18 cellular contexts compared by ENCODE assay signal in genomic region chr4:86660407-86660806, GRCh38.
DNase-seq lines count a peak whose midpoint lies in the region; ATAC-seq, FAIRE-seq and TF ChIP-seq lines count a peak whose summit lies in the region.
"Had no signal": no experiment of that assay in that cellular context is flagged by ENCODE, and none has a peak within 500 bp of the region (broad histone marks: within the 10 kb centered on the region; RNA-seq: fewer than 3 reads in every experiment).

No MANE protein-coding gene starts in this region.

- intact Hi-C loops in esophagus squamous epithelium (cut with DNase I), result no loop called here

- H3K4me3 ChIP-seq in RWPE2 (ENCODE audit: severe bottlenecking) (no peak overlapping the region), bronchial epithelial cell (ENCODE audit: low read depth, low read length) (no peak overlapping the region), esophagus squamous epithelium (no peak overlapping the region), small intestine (ENCODE audit: low read depth in 1 of 2, low read length in 2 of 2) (no peak overlapping the region)
- H3K4me3 ChIP-seq: GM23338 had no signal

- H3K36me3 ChIP-seq in RWPE2 (ENCODE audit: low read depth), result no peaks in the 10 kb centered on the region; the same call in 1 of the 2 replicates
- peaks cover 1% of the 10 kb centered on the region for H3K36me3 ChIP-seq in bronchial epithelial cell (ENCODE audit: control insufficient read depth, insufficient read depth, low read length)
- peaks cover 0 to 17% (median 0%) of the 10 kb centered on the region in 3 donors for H3K36me3 ChIP-seq in esophagus squamous epithelium
- no peaks in the 10 kb centered on the region for H3K36me3 ChIP-seq in small intestine (ENCODE audit: control insufficient read depth in 2 of 2, insufficient read depth in 2 of 2, low read length in 2 of 2)

- peak; percentile 36; the same call in 1 of the 3 replicates for ATAC-seq in RWPE2 (ENCODE audit: low read depth)
- no peak for ATAC-seq in GM18870 (IDR thresholded peaks at IDR 0.05; ENCODE audit: unreplicated experiment)
- ATAC-seq: GM23338 had no signal

- 31 to 68% methylated on average over 2 of the region's 2 CpGs for WGBS in esophagus squamous epithelium, 2 donors
- 76 to 91% (median 86%) methylated on average over 2 of the region's 2 CpGs for WGBS in small intestine, 3 donors

- H3K27me3 ChIP-seq in RWPE2 (ENCODE audit: insufficient read depth, poor library complexity, severe bottlenecking) (no peaks in the 10 kb centered on the region), bronchial epithelial cell (ENCODE audit: control insufficient read depth, insufficient read depth, low read length) (no peaks in the 10 kb centered on the region), esophagus squamous epithelium (no peaks in the 10 kb centered on the region), small intestine (ENCODE audit: control insufficient read depth in 2 of 2, insufficient read depth in 2 of 2, low read length in 2 of 2) (no peaks in the 10 kb centered on the region)

- DNase-seq in RWPE2 (ENCODE audit: low spot score), result no peak
- peak; percentile 90 for DNase-seq in bronchial epithelial cell (ENCODE audit: low read depth)
- DNase-seq in esophagus squamous epithelium (lab: John Stamatoyannopoulos, UW), result no peak
- no peak for DNase-seq in small intestine
- no peak for DNase-seq in NCI-H187 treated with DMSO at 0.1 percent for 48 hours (lab: John Stamatoyannopoulos, UW)
- DNase-seq in hepatic stellate cell (ENCODE audit: low spot score), result no peak
- DNase-seq: AML-193; Caco-2; CD4-positive, alpha-beta T cell; HCEC 1CT had no signal

- no peak for TF ChIP-seq POLR2A in esophagus squamous epithelium (IDR thresholded peaks at IDR 0.05)

- H3K9me3 ChIP-seq in RWPE2 (ENCODE audit: severe bottlenecking), result no peaks in the 10 kb centered on the region
- H3K9me3 ChIP-seq in esophagus squamous epithelium, result no peaks in the 10 kb centered on the region
- H3K9me3 ChIP-seq in small intestine (ENCODE audit: control insufficient read depth, low read depth), result no peaks in the 10 kb centered on the region
- H3K9me3 ChIP-seq: Caco-2 had no signal

- no peak for FAIRE-seq in bronchial epithelial cell (lab: Jason Lieb, UNC)
- FAIRE-seq in small intestine (lab: Jason Lieb, UNC), result peak; percentile 62
- FAIRE-seq: A204.1, G401.6, GM12891, H54 had no signal

- TF ChIP-seq CTCF in RWPE2 (IDR thresholded peaks at IDR 0.05; ENCODE audit: poor library complexity, severe bottlenecking) (no peak), bronchial epithelial cell (IDR thresholded peaks at IDR 0.05; ENCODE audit: insufficient read depth, low read length, severe bottlenecking) (no peak), esophagus squamous epithelium (IDR thresholded peaks at IDR 0.05) (no peak)

- H3K4me1 ChIP-seq in RWPE2 (ENCODE audit: insufficient read depth, poor library complexity, severe bottlenecking), result peaks cover 24% of the 10 kb centered on the region
- H3K4me1 ChIP-seq in esophagus squamous epithelium, result peaks cover 0 to 24% (median 10%) of the 10 kb centered on the region in 3 donors
- no peaks in the 10 kb centered on the region for H3K4me1 ChIP-seq in small intestine (ENCODE audit: control insufficient read depth in 2 of 2, insufficient read depth in 1 of 2, low read depth in 1 of 2, low read length in 1 of 2)
- H3K4me1 ChIP-seq: Caco-2 had no signal

- H3K27ac ChIP-seq in RWPE2 (ENCODE audit: poor library complexity, severe bottlenecking), result peak overlapping the region; percentile 52
- peak overlapping the region in 3 of 4 donors; percentile 15 to 33 (median 27) for H3K27ac ChIP-seq in esophagus squamous epithelium
- H3K27ac ChIP-seq in small intestine (ENCODE audit: low read depth in 1 of 2, low read length in 1 of 2), result no peak overlapping the region
- H3K27ac ChIP-seq: C4-2B, HL-60 had no signal

Comparison
In these comparisons a context has a peak if more than half of its experiments do, and no peak if none do; other contexts are left out.
1. H3K27ac ChIP-seq: peak in RWPE2 (single experiment) and esophagus squamous epithelium (3 of 4); none in small intestine (0 of 2).